In the genomic region with DNA sequence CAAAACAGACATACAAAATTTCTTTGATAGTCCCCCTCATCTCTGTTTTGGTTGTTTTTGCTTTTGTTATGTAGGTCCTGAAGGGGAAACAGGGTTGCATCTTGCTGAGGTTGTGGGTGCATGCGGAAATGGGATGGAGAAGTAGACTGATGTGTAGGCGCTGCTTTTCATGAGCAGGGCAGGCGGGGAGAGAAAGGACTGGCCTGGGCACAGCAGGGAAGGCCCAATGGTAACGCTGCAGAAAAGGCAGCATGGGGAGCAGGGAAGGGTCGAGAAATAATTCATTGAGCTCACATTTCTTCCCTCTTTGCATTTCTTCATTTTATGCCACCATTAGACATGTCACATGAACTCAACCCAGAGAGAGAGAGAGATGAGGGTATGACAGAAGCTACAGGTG, we compare ENCODE assay signal across 17 cellular contexts.
DNase-seq lines count a peak whose midpoint lies in the region; ATAC-seq and TF ChIP-seq lines count a peak whose summit lies in the region.
"Had no signal": no experiment of that assay in that cellular context is flagged by ENCODE, and none has a peak within 500 bp of the region (broad histone marks: within the 10 kb centered on the region; RNA-seq: fewer than 3 reads in every experiment).

No MANE protein-coding gene starts in this region.

- no peaks in the 10 kb centered on the region for H3K27me3 ChIP-seq in GM23338 (ENCODE audit: insufficient read depth)
- no peaks in the 10 kb centered on the region for H3K27me3 ChIP-seq in PC-9 (ENCODE audit: insufficient read depth, low read depth)
- no peaks in the 10 kb centered on the region for H3K27me3 ChIP-seq in endodermal cell (ENCODE audit: control insufficient read depth, insufficient read depth, low read length, poor library complexity, severe bottlenecking)
- no peaks in the 10 kb centered on the region for H3K27me3 ChIP-seq in neural progenitor cell
- H3K27me3 ChIP-seq: BLaER1 treated with 17β-estradiol and CSF1 and Interleukin-3, amounts not matched to agents 10 nM and 100 nM had no signal

- no peak overlapping the region for H3K4me3 ChIP-seq in GM23338
- no peak overlapping the region for H3K4me3 ChIP-seq in PC-9
- no peak overlapping the region for H3K4me3 ChIP-seq in endodermal cell (ENCODE audit: low read length)
- H3K4me3 ChIP-seq in neural progenitor cell, result no peak overlapping the region
- H3K4me3 ChIP-seq: BLaER1 treated with 17β-estradiol and CSF1 and Interleukin-3, amounts not matched to agents 10 nM and 100 nM had no signal

- TF ChIP-seq CTCF in GM23338 (conservative IDR thresholded peaks at IDR 0.05; ENCODE audit: low read depth in 2 of 2), result no peak
- no peak for TF ChIP-seq CTCF in PC-9 (conservative IDR thresholded peaks at IDR 0.05)
- no peak for TF ChIP-seq CTCF in endodermal cell (conservative IDR thresholded peaks at IDR 0.05)
- no peak for TF ChIP-seq CTCF in neural progenitor cell (IDR thresholded peaks at IDR 0.05)

- H3K9me2 ChIP-seq in GM23338 (ENCODE audit: insufficient read depth), result no peaks in the 10 kb centered on the region
- H3K9me2 ChIP-seq in PC-9 (ENCODE audit: insufficient read depth), result no peaks in the 10 kb centered on the region

- H3K9ac ChIP-seq in endodermal cell (ENCODE audit: extremely low read depth, low read length, poor library complexity, severe bottlenecking) (no peak overlapping the region), neural progenitor cell (no peak overlapping the region)
- H3K9ac ChIP-seq: BLaER1 treated with 17β-estradiol and CSF1 and Interleukin-3, amounts not matched to agents 10 nM and 100 nM had no signal

- H3K36me3 Mint-ChIP-seq in GM23338 (ENCODE audit: low read depth), result no peaks in the 10 kb centered on the region
- H3K36me3 Mint-ChIP-seq in endodermal cell (ENCODE audit: low read depth), result no peaks in the 10 kb centered on the region
- no peaks in the 10 kb centered on the region for H3K36me3 Mint-ChIP-seq in neural progenitor cell
- H3K36me3 Mint-ChIP-seq: CD8-positive, alpha-beta memory T cell had no signal

- H3K4me3 Mint-ChIP-seq in GM23338 (no peak overlapping the region), endodermal cell (no peak overlapping the region), neural progenitor cell (no peak overlapping the region)
- H3K4me3 Mint-ChIP-seq: B cell; CD8-positive, alpha-beta memory T cell; IgD-negative memory B cell had no signal

- peak overlapping the region; percentile 37; the same call in 1 of the 2 replicates for H3K27ac Mint-ChIP-seq in GM23338
- peak overlapping the region; percentile 22 for H3K27ac Mint-ChIP-seq in endodermal cell
- H3K27ac Mint-ChIP-seq in neural progenitor cell, result peak overlapping the region; percentile 19
- H3K27ac Mint-ChIP-seq: B cell; CD8-positive, alpha-beta memory T cell; IgD-negative memory B cell had no signal

- H3K4me1 ChIP-seq in GM23338 (ENCODE audit: insufficient read depth) (peaks cover 20% of the 10 kb centered on the region), PC-9 (replicated peaks; ENCODE audit: insufficient read depth) (no peaks in the 10 kb centered on the region), endodermal cell (ENCODE audit: control insufficient read depth, insufficient read depth, low read length) (no peaks in the 10 kb centered on the region), neural progenitor cell (peaks cover 18% of the 10 kb centered on the region)

- H3K9me3 ChIP-seq in PC-9 (ENCODE audit: insufficient read depth, low read depth) (no peaks in the 10 kb centered on the region), endodermal cell (ENCODE audit: control insufficient read depth, low read length) (no peaks in the 10 kb centered on the region), neural progenitor cell (ENCODE audit: low read depth) (no peaks in the 10 kb centered on the region)

- intact Hi-C loops in PC-9 (cut with micrococcal nuclease; ENCODE audit: unreplicated experiment), result no loop called here

- POLR2A ChIA-PET in PC-9 (lab: Charles Lee; ENCODE audit: unreplicated experiment), result no interaction called here

- H2AFZ ChIP-seq in GM23338 (no peak overlapping the region), PC-9 (0 out of 2 replicates have a peak overlapping the region, but pooled peaks have one; percentile 2), neural progenitor cell (replicated peaks) (peak overlapping the region; percentile 51)

- CTCF ChIA-PET in PC-9 (lab: Charles Lee), result no interaction called here

- H3K27me3 Mint-ChIP-seq in GM23338 (ENCODE audit: insufficient read depth, low read depth, poor library complexity) (no peaks in the 10 kb centered on the region), endodermal cell (ENCODE audit: insufficient read depth) (no peaks in the 10 kb centered on the region), neural progenitor cell (ENCODE audit: insufficient read depth, low read depth) (no peaks in the 10 kb centered on the region)
- H3K27me3 Mint-ChIP-seq: CD8-positive, alpha-beta memory T cell; IgD-negative memory B cell had no signal

- H4K20me1 ChIP-seq in GM23338 (replicated peaks; ENCODE audit: insufficient read depth), result no peaks in the 10 kb centered on the region
- no peaks in the 10 kb centered on the region for H4K20me1 ChIP-seq in PC-9 (ENCODE audit: insufficient read depth)
- no peaks in the 10 kb centered on the region for H4K20me1 ChIP-seq in neural progenitor cell (ENCODE audit: low read depth)
- H4K20me1 ChIP-seq: BLaER1 treated with 17β-estradiol and CSF1 and Interleukin-3, amounts not matched to agents 10 nM and 100 nM had no signal

- H3K79me2 ChIP-seq in GM23338 (replicated peaks; ENCODE audit: insufficient read depth) (no peaks in the 10 kb centered on the region), PC-9 (ENCODE audit: low read depth) (no peaks in the 10 kb centered on the region), neural progenitor cell (ENCODE audit: low read depth) (no peaks in the 10 kb centered on the region)

- H3K4me2 ChIP-seq in GM23338 (no peak overlapping the region; the same call in 1 of the 2 replicates), PC-9 (no peak overlapping the region), neural progenitor cell (peak overlapping the region; percentile 8)
- H3K4me2 ChIP-seq: BLaER1 treated with 17β-estradiol and CSF1 and Interleukin-3, amounts not matched to agents 10 nM and 100 nM had no signal

- WGBS in endodermal cell (ENCODE audit: insufficient coverage in 1 of 2, insufficient read length in 1 of 2), 2 experiments, result 66 to 68% methylated on average over 4 to 5 of the region's 5 CpGs

- H3K4me1 Mint-ChIP-seq in GM23338 (peaks cover 22% of the 10 kb centered on the region), endodermal cell (peaks cover 11% of the 10 kb centered on the region), neural progenitor cell (peaks cover 29% of the 10 kb centered on the region)
- H3K4me1 Mint-ChIP-seq: B cell; CD8-positive, alpha-beta memory T cell; IgD-negative memory B cell had no signal

- BruUV-seq in PC-9 (replicated peaks; lab: Mats Ljungman, UMichigan), result no TSS peak

- H3K9me3 Mint-ChIP-seq in GM23338 (no peaks in the 10 kb centered on the region; the same call in 2 of the 3 replicates), endodermal cell (no peaks in the 10 kb centered on the region), neural progenitor cell (no peaks in the 10 kb centered on the region)
- H3K9me3 Mint-ChIP-seq: IgD-negative memory B cell had no signal

- no peaks in the 10 kb centered on the region for H3K36me3 ChIP-seq in GM23338 (ENCODE audit: insufficient read depth)
- no peaks in the 10 kb centered on the region for H3K36me3 ChIP-seq in PC-9 (ENCODE audit: low read depth)
- no peaks in the 10 kb centered on the region for H3K36me3 ChIP-seq in endodermal cell (ENCODE audit: control insufficient read depth, insufficient read depth, low read length)
- no peaks in the 10 kb centered on the region for H3K36me3 ChIP-seq in neural progenitor cell

- H3F3A ChIP-seq in GM23338 (replicated peaks; ENCODE audit: low read depth) (no peaks in the 10 kb centered on the region), PC-9 (ENCODE audit: insufficient read depth, low read depth) (no peaks in the 10 kb centered on the region), neural progenitor cell (ENCODE audit: low read depth) (no peaks in the 10 kb centered on the region)

- DNase-seq in GM23338 (ENCODE audit: low spot score) (peak; percentile 13), PC-9 (peak in 1 of 2 experiments; percentile 3), endodermal cell (peak; percentile 49), neural progenitor cell (ENCODE audit: low spot score) (no peak), HK-2 (ENCODE audit: unreplicated experiment) (no peak), substantia nigra (lab: John Stamatoyannopoulos, UW) (no peak)
- DNase-seq: 8988T; CD8-positive, alpha-beta memory T cell; COR-L47; Karpas-422; KBM-7 had no signal

- H3K27ac ChIP-seq in GM23338 (ENCODE audit: low read depth) (no peak overlapping the region), PC-9 (no peak overlapping the region), endodermal cell (ENCODE audit: low read depth, low read length) (no peak overlapping the region), neural progenitor cell (no peak overlapping the region), substantia nigra (ENCODE audit: low read depth, low read length, poor library complexity, severe bottlenecking) (no peak overlapping the region)
- H3K27ac ChIP-seq: BLaER1 treated with 17β-estradiol and CSF1 and Interleukin-3, amounts not matched to agents 10 nM and 100 nM had no signal

- ATAC-seq in GM23338, result peak; percentile 76
- no peak for ATAC-seq in HG03039 (IDR thresholded peaks at IDR 0.05; ENCODE audit: unreplicated experiment)
- ATAC-seq in GM21381 (IDR thresholded peaks at IDR 0.05; ENCODE audit: unreplicated experiment), result no peak
- ATAC-seq: HepG2 had no signal

TF ChIP-seq in GM23338, 12 proteins besides CTCF, POLR2A, EP300 and RAD21 (continues in another document):
- no peak for TF ChIP-seq EZH2phosphoT487 (IDR thresholded peaks at IDR 0.05; ENCODE audit: unreplicated experiment)

Comparison
In these comparisons a context has a peak if more than half of its experiments do, and no peak if none do; other contexts are left out.
1. DNase-seq: peak in GM23338 (single experiment) and endodermal cell (single experiment); none in neural progenitor cell (single experiment), HK-2 (single experiment) and substantia nigra (0 of 49).
2. Peak in every context shown above with its lines, with median percentiles within 50 percentile points of each other: H3K27ac Mint-ChIP-seq.